ENCODE assay signal across 8 cellular contexts in the genomic region with DNA sequence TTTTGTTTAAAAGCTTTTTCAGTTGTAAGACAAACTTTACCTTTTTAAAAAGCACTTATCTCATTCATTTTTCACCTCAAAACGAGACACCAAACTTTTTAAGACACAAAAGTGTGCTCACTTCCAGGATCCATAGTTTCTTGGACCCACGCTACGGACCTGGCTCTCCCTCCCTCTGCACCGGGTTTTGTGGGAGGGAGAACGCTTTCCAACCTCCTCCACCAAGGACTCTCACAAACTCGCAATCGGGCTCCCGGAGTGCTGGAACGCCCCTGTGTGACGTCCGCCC. TPM values are rescaled to one million over a fixed set of nuclear protein-coding genes. Genes with fewer than 3 reads are reported as not detected.
DNase-seq lines count a peak whose midpoint lies in the region; ATAC-seq, FAIRE-seq and TF ChIP-seq lines count a peak whose summit lies in the region.

No MANE protein-coding gene starts in this region.

- TF ChIP-seq RAD21 in A549 (conservative IDR thresholded peaks at IDR 0.05 in 1 of 2, IDR thresholded peaks at IDR 0.05 in 1 of 2): no peak; a peak in 1 of 5 replicates

- ATAC-seq in A549 (no peak; a peak in 1 of 6 replicates), GM21825 (IDR thresholded peaks at IDR 0.05; ENCODE audit: unreplicated experiment) (no peak)
- ATAC-seq in activated CD8-positive, alpha-beta T cell treated with anti-CD3 and anti-CD28 coated beads, Interleukin-2, amount 10 ng/mL, durations not matched to agents 7 days and 5 days: no peak

- no peaks in the 10 kb centered on the region for H3K9me3 Mint-ChIP-seq in activated CD8-positive, alpha-beta T cell treated with anti-CD3 and anti-CD28 coated beads, Interleukin-2, amount 10 ng/mL, durations not matched to agents 7 days and 5 days (ENCODE audit: insufficient read depth)

- peaks cover 24% of the 10 kb centered on the region for H3K4me1 ChIP-seq in A549
- H3K4me1 ChIP-seq in right atrium auricular region: peaks cover 0 to 17% of the 10 kb centered on the region in 2 donors

- peak overlapping the region; percentile 90 for H3K4me2 ChIP-seq in A549

- no peaks in the 10 kb centered on the region for H3K27me3 ChIP-seq in right atrium auricular region

- H3K27ac ChIP-seq in A549: peak overlapping the region; percentile 92 to 99
- H3K27ac ChIP-seq in right atrium auricular region: peak overlapping the region; percentile 90 to 94

- peaks cover 8% of the 10 kb centered on the region for H3K36me3 ChIP-seq in right atrium auricular region

- peaks cover 39% of the 10 kb centered on the region for H3K4me1 Mint-ChIP-seq in activated CD8-positive, alpha-beta T cell treated with anti-CD3 and anti-CD28 coated beads, Interleukin-2, amount 10 ng/mL, durations not matched to agents 7 days and 5 days (ENCODE audit: low read depth)

- CTCF ChIA-PET in A549 (lab: Yijun Ruan, JAX): interaction anchor here (0.6 to 2.1 kb wide), 3 partner anchors 92 to 285 kb away, joined by 3 to 10 read pairs (median 3); no protein-coding TSS in a partner anchor
- CTCF ChIA-PET in activated CD8-positive, alpha-beta T cell treated with anti-CD3 and anti-CD28 coated beads, Interleukin-2, amount 10 ng/mL, durations not matched to agents 7 days and 5 days (lab: Charles Lee): interaction anchor here (0.9 to 2.2 kb wide), 9 partner anchors 10 to 222 kb away, joined by 3 to 12 read pairs (median 3); no protein-coding TSS in a partner anchor

- H3K36me3 Mint-ChIP-seq in activated CD8-positive, alpha-beta T cell treated with anti-CD3 and anti-CD28 coated beads, Interleukin-2, amount 10 ng/mL, durations not matched to agents 7 days and 5 days (ENCODE audit: low read depth): peaks cover 30% of the 10 kb centered on the region

- no peaks in the 10 kb centered on the region for H3K9me3 ChIP-seq in A549
- H3K9me3 ChIP-seq in right atrium auricular region: no peaks in the 10 kb centered on the region

- peak overlapping the region; percentile 79 for H3K4me3 Mint-ChIP-seq in activated CD8-positive, alpha-beta T cell treated with anti-CD3 and anti-CD28 coated beads, Interleukin-2, amount 10 ng/mL, durations not matched to agents 7 days and 5 days

- TF ChIP-seq CTCF in A549 (IDR thresholded peaks at IDR 0.05): no peak
- no peak for TF ChIP-seq CTCF in GM20000 (IDR thresholded peaks at IDR 0.05; ENCODE audit: extremely low read depth, missing control alignments)
- no peak for TF ChIP-seq CTCF in right atrium auricular region (IDR thresholded peaks at IDR 0.05)

- H3K27me3 Mint-ChIP-seq in activated CD8-positive, alpha-beta T cell treated with anti-CD3 and anti-CD28 coated beads, Interleukin-2, amount 10 ng/mL, durations not matched to agents 7 days and 5 days (ENCODE audit: low read depth): no peaks in the 10 kb centered on the region

- H3K27ac Mint-ChIP-seq in activated CD8-positive, alpha-beta T cell treated with anti-CD3 and anti-CD28 coated beads, Interleukin-2, amount 10 ng/mL, durations not matched to agents 7 days and 5 days: peak overlapping the region; percentile 98

- POLR2A ChIA-PET in A549 (lab: Yijun Ruan, JAX): interaction anchor here (1.0 to 1.9 kb wide), 8 partner anchors 66 to 702 kb away, joined by 3 to 7 read pairs (median 4); partner anchors contain the start of genes DSP, SNRNP48 and SSR1
- POLR2A ChIA-PET in activated CD8-positive, alpha-beta T cell treated with anti-CD3 and anti-CD28 coated beads, Interleukin-2, amount 10 ng/mL, durations not matched to agents 7 days and 5 days (lab: Charles Lee): interaction anchor here (1.0 to 2.6 kb wide), 3 partner anchors 75 to 201 kb away, joined by 6 to 23 read pairs (median 7); partner anchors contain the start of genes SNRNP48 and SSR1

- H3K4me3 ChIP-seq in A549 (peak overlapping the region; percentile 71), right atrium auricular region (peak overlapping the region; percentile 64 to 80), skeletal muscle cell (ENCODE audit: low read depth, low read length) (peak overlapping the region; percentile 87)

- no peak for FAIRE-seq in A549 (lab: Jason Lieb, UNC)

- TF ChIP-seq POLR2A in A549 (IDR thresholded peaks at IDR 0.05; ENCODE audit: low read length): no peak

- no peak for TF ChIP-seq EP300 in A549 (IDR thresholded peaks at IDR 0.05)

- DNase-seq in A549 (ENCODE audit: low read depth in 1 of 2, low spot score in 1 of 2) (peak in 1 of 2 experiments; percentile 44), GM20000 (ENCODE audit: low spot score) (peak; percentile 71), right atrium auricular region (ENCODE audit: low spot score) (no peak), skeletal muscle cell (ENCODE audit: low read depth) (peak; percentile 6)
- DNase-seq in activated CD8-positive, alpha-beta T cell treated with anti-CD3 and anti-CD28 coated beads, Interleukin-2, amount 10 ng/mL, durations not matched to agents 7 days and 5 days: no peak
- no peak for DNase-seq in stimulated activated CD4-positive, alpha-beta T cell treated with anti-CD3 and anti-CD28 coated beads, Interleukin-4, amount 100 ng/mL, for 24 hours
- DNase-seq in stimulated activated CD4-positive, alpha-beta T cell treated with anti-CD3 and anti-CD28 coated beads, Interleukin-15, amount 100 ng/mL, for 24 hours: no peak

- WGBS in A549 (ENCODE audit: missing lambda C conversion rate): 1% methylated on average over 8 of the region's 11 CpGs

TF ChIP-seq in A549, 52 proteins besides CTCF, POLR2A, EP300 and RAD21:
- no peak for TF ChIP-seq REST (IDR thresholded peaks at IDR 0.05)
- TF ChIP-seq ATOH8 (CRISPR knock-in tag; IDR thresholded peaks at IDR 0.05; ENCODE audit: low read depth): no peak

RNA-seq across cellular contexts. Expression of gene CAGE1, which starts 0.4 kb away (rescaled TPM):
- 0.12 TPM in 1 of 2 replicates, not detected in the other for polyA plus RNA-seq in A549 (2011; rRNA removed)
- 0.04 TPM in 1 of 2 replicates, not detected in the other for polyA plus RNA-seq in A549 (2012; cell fraction: cytosol; rRNA removed)
- polyA plus RNA-seq in A549 (2012; cell fraction: nucleus; rRNA removed): 0.02 TPM in 1 of 2 replicates, not detected in the other
- polyA plus RNA-seq in A549 (2017; fragmentation: RNase III; extraction: RNeasy Plus Mini Kit Qiagen cat#74134 plus additional on column Dnase treatment): 0.09 to 0.16 TPM in 2 of 3 replicates, not detected in the other
- 0.10 and 0.25 TPM in 2 replicates for polyA minus RNA-seq in A549 (2011; rRNA and poly(A)+ RNA removed)
- under 1 TPM; 0.16 to 0.18 TPM for total RNA-seq in activated CD8-positive, alpha-beta T cell treated with anti-CD3 and anti-CD28 coated beads, Interleukin-2, amount 10 ng/mL, durations not matched to agents 7 days and 5 days
- total RNA-seq in right atrium auricular region: not detected

RNA-seq across cellular contexts. Expression of gene RIOK1, which starts 0.5 kb away (rescaled TPM):
- polyA plus RNA-seq in A549 (2011; rRNA removed) (20.4 and 24.6 TPM in 2 replicates), A549 (2017; fragmentation: RNase III; extraction: RNeasy Plus Mini Kit Qiagen cat#74134 plus additional on column Dnase treatment) (16.1 to 19.7 TPM (median 16.1 TPM) in 3 replicates)
- 11.6 and 11.8 TPM in 2 replicates for polyA plus RNA-seq in A549 (2012; cell fraction: cytosol; rRNA removed)
- polyA plus RNA-seq in A549 (2012; cell fraction: nucleus; rRNA removed): 10.7 and 11.2 TPM in 2 replicates
- polyA minus RNA-seq in A549 (2011; rRNA and poly(A)+ RNA removed): 17.0 and 17.1 TPM in 2 replicates
- 10 to 100 TPM; 35.8 to 37.0 TPM for total RNA-seq in activated CD8-positive, alpha-beta T cell treated with anti-CD3 and anti-CD28 coated beads, Interleukin-2, amount 10 ng/mL, durations not matched to agents 7 days and 5 days
- 10 to 100 TPM in 1 of 2 donors, 1 to 10 TPM in 1; 8.5 to 13.9 TPM for total RNA-seq in right atrium auricular region

Comparison
In these comparisons a context has a peak if more than half of its experiments do, and no peak if none do; other contexts are left out.
1. DNase-seq: peak in GM20000 (single experiment) and skeletal muscle cell (single experiment); none in activated CD8-positive, alpha-beta T cell treated with anti-CD3 and anti-CD28 coated beads, Interleukin-2, amount 10 ng/mL, durations not matched to agents 7 days and 5 days (single experiment), right atrium auricular region (single experiment), stimulated activated CD4-positive, alpha-beta T cell treated with anti-CD3 and anti-CD28 coated beads, Interleukin-4, amount 100 ng/mL, for 24 hours (single experiment) and stimulated activated CD4-positive, alpha-beta T cell treated with anti-CD3 and anti-CD28 coated beads, Interleukin-15, amount 100 ng/mL, for 24 hours (single experiment).
2. Peak in every context shown above with its lines, with median percentiles within 50 percentile points of each other: H3K4me3 ChIP-seq.